In genomic region chr22:17772249-17772962, GRCh38 we compare ENCODE assay signal across 11 cellular contexts. TPM values are rescaled to one million over a fixed set of nuclear protein-coding genes. Genes with fewer than 3 reads are reported as not detected.
DNase-seq lines count a peak whose midpoint lies in the region; ATAC-seq, FAIRE-seq and TF ChIP-seq lines count a peak whose summit lies in the region.
"Had no signal": no experiment of that assay in that cellular context is flagged by ENCODE, and none has a peak within 500 bp of the region (broad histone marks: within the 10 kb centered on the region; RNA-seq: fewer than 3 reads in every experiment).

No MANE protein-coding gene starts in this region.

- TF ChIP-seq POLR2A in gastroesophageal sphincter (IDR thresholded peaks at IDR 0.05), result no peak

- TF ChIP-seq RAD21 in neural cell (conservative IDR thresholded peaks at IDR 0.05), result no peak

- H3K4me1 ChIP-seq in Karpas-422 (ENCODE audit: low read length) (peaks cover 31% of the 10 kb centered on the region), gastroesophageal sphincter (peaks cover 0 to 24% (median 13%) of the 10 kb centered on the region in 3 donors)

- no peaks in the 10 kb centered on the region for H3K9me2 ChIP-seq in Karpas-422 (replicated peaks; ENCODE audit: insufficient read depth, low read length)
- H3K9me2 ChIP-seq in neural cell (ENCODE audit: insufficient read depth, low read length), result no peaks in the 10 kb centered on the region

- ATAC-seq in gastroesophageal sphincter (no peak), HG03108 (IDR thresholded peaks at IDR 0.05; ENCODE audit: unreplicated experiment) (no peak)

- H3K9me3 ChIP-seq in Karpas-422 (ENCODE audit: low read length) (no peaks in the 10 kb centered on the region), neural cell (ENCODE audit: low read length) (no peaks in the 10 kb centered on the region), gastroesophageal sphincter (no peaks in the 10 kb centered on the region)
- H3K9me3 ChIP-seq: tibial nerve had no signal

- H4K20me1 ChIP-seq in Karpas-422 (ENCODE audit: insufficient read depth, low read depth, low read length) (peaks cover 20% of the 10 kb centered on the region), neural cell (ENCODE audit: insufficient read depth) (no peaks in the 10 kb centered on the region)

- no peak overlapping the region for H3K27ac ChIP-seq in Karpas-422 (ENCODE audit: low read length)
- peak overlapping the region; percentile 62 for H3K27ac ChIP-seq in neural cell (ENCODE audit: low read length)
- H3K27ac ChIP-seq in gastroesophageal sphincter, result no peak overlapping the region
- H3K27ac ChIP-seq: tibial nerve had no signal

- H3K27me3 ChIP-seq in Karpas-422 (ENCODE audit: low read length) (no peaks in the 10 kb centered on the region), bronchial epithelial cell (ENCODE audit: control insufficient read depth, insufficient read depth, low read length) (no peaks in the 10 kb centered on the region), neural cell (ENCODE audit: insufficient read depth, low read depth, low read length) (no peaks in the 10 kb centered on the region), gastroesophageal sphincter (peaks cover 3% of the 10 kb centered on the region)
- H3K27me3 ChIP-seq: tibial nerve had no signal

- H2AFZ ChIP-seq in Karpas-422 (ENCODE audit: low read length), result no peak overlapping the region
- H2AFZ ChIP-seq in neural cell (ENCODE audit: low read depth, low read length), result no peak overlapping the region

- FAIRE-seq in bronchial epithelial cell (lab: Jason Lieb, UNC), result no peak
- FAIRE-seq: islet of Langerhans had no signal

- no peak for TF ChIP-seq CTCF in bronchial epithelial cell (IDR thresholded peaks at IDR 0.05; ENCODE audit: insufficient read depth, low read length, severe bottlenecking)
- TF ChIP-seq CTCF in neural cell (IDR thresholded peaks at IDR 0.05; ENCODE audit: poor library complexity, severe bottlenecking), result no peak
- no peak for TF ChIP-seq CTCF in gastroesophageal sphincter (IDR thresholded peaks at IDR 0.05)

- peak overlapping the region; percentile 78 for H3K4me2 ChIP-seq in Karpas-422 (ENCODE audit: low read depth, low read length, poor library complexity, severe bottlenecking)
- no peak overlapping the region for H3K4me2 ChIP-seq in neural cell (ENCODE audit: low read length)

- peak; percentile 82 for DNase-seq in Daoy (ENCODE audit: low read depth)
- no peak for DNase-seq in Karpas-422
- DNase-seq in bronchial epithelial cell (ENCODE audit: low read depth), result peak; percentile 29
- no peak for DNase-seq in MV-4-11 (lab: John Stamatoyannopoulos, UW)
- no peak for DNase-seq in epidermal melanocyte (ENCODE audit: insufficient read length, low spot score)
- DNase-seq: activated CD4-positive, alpha-beta T cell treated with anti-CD3 and anti-CD28 coated beads, Interleukin-2, amount 50 U/mL, for 4 hours had no signal

- 80 to 100% methylated on average over 1 to 2 of the region's 21 CpGs for WGBS in gastroesophageal sphincter (ENCODE audit: low coverage in 1 of 2), 2 donors

- H3K79me2 ChIP-seq in Karpas-422 (ENCODE audit: low read length) (peaks cover 67% of the 10 kb centered on the region), neural cell (replicated peaks; ENCODE audit: insufficient read depth, low read length) (peaks cover 5% of the 10 kb centered on the region)

- H3K36me3 ChIP-seq in Karpas-422 (ENCODE audit: insufficient read depth, low read length), result no peaks in the 10 kb centered on the region; the same call in 1 of the 2 replicates
- peaks cover 1% of the 10 kb centered on the region for H3K36me3 ChIP-seq in bronchial epithelial cell (ENCODE audit: control insufficient read depth, insufficient read depth, low read length)
- H3K36me3 ChIP-seq in neural cell (ENCODE audit: insufficient read depth, low read length), result no peaks in the 10 kb centered on the region
- no peaks in the 10 kb centered on the region for H3K36me3 ChIP-seq in gastroesophageal sphincter
- H3K36me3 ChIP-seq: tibial nerve had no signal

- H3K4me3 ChIP-seq in Karpas-422 (ENCODE audit: low read length), result peak overlapping the region; percentile 79
- no peak overlapping the region for H3K4me3 ChIP-seq in bronchial epithelial cell (ENCODE audit: low read depth, low read length)
- peak overlapping the region; percentile 70 for H3K4me3 ChIP-seq in neural cell (ENCODE audit: low read length)
- H3K4me3 ChIP-seq in gastroesophageal sphincter, result peak overlapping the region in 1 of 2 donors; percentile 91

- H3K9ac ChIP-seq in Karpas-422 (ENCODE audit: low read length) (peak overlapping the region; percentile 92), neural cell (ENCODE audit: low read length) (peak overlapping the region; percentile 77)

- H3F3A ChIP-seq in neural cell (ENCODE audit: insufficient read depth, low read length, poor library complexity, severe bottlenecking), result no peaks in the 10 kb centered on the region

- TF ChIP-seq EP300 in neural cell (conservative IDR thresholded peaks at IDR 0.05; ENCODE audit: poor library complexity, severe bottlenecking) (no peak), gastroesophageal sphincter (IDR thresholded peaks at IDR 0.05) (no peak)

TF ChIP-seq in neural cell, 6 proteins besides CTCF, POLR2A, EP300 and RAD21:
- TF ChIP-seq MXI1 (conservative IDR thresholded peaks at IDR 0.05; ENCODE audit: poor library complexity, severe bottlenecking), result no peak
- TF ChIP-seq, protein P1, sequence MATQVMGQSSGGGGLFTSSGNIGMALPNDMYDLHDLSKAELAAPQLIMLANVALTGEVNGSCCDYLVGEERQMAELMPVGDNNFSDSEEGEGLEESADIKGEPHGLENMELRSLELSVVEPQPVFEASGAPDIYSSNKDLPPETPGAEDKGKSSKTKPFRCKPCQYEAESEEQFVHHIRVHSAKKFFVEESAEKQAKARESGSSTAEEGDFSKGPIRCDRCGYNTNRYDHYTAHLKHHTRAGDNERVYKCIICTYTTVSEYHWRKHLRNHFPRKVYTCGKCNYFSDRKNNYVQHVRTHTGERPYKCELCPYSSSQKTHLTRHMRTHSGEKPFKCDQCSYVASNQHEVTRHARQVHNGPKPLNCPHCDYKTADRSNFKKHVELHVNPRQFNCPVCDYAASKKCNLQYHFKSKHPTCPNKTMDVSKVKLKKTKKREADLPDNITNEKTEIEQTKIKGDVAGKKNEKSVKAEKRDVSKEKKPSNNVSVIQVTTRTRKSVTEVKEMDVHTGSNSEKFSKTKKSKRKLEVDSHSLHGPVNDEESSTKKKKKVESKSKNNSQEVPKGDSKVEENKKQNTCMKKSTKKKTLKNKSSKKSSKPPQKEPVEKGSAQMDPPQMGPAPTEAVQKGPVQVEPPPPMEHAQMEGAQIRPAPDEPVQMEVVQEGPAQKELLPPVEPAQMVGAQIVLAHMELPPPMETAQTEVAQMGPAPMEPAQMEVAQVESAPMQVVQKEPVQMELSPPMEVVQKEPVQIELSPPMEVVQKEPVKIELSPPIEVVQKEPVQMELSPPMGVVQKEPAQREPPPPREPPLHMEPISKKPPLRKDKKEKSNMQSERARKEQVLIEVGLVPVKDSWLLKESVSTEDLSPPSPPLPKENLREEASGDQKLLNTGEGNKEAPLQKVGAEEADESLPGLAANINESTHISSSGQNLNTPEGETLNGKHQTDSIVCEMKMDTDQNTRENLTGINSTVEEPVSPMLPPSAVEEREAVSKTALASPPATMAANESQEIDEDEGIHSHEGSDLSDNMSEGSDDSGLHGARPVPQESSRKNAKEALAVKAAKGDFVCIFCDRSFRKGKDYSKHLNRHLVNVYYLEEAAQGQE (IDR thresholded peaks at IDR 0.05; ENCODE audit: borderline replicate concordance), result no peak
- no peak for TF ChIP-seq POLR2AphosphoS5 (IDR thresholded peaks at IDR 0.05)
- TF ChIP-seq TAF1 (IDR thresholded peaks at IDR 0.05; ENCODE audit: low read depth), result no peak
- no peak for TF ChIP-seq SMC3 (conservative IDR thresholded peaks at IDR 0.05; ENCODE audit: poor library complexity)
- TF ChIP-seq EZH2 (IDR thresholded peaks at IDR 0.05; ENCODE audit: borderline replicate concordance, insufficient read depth, low read length, poor library complexity, severe bottlenecking), result no peak
TF ChIP-seq in neural cell: peak in this region for 0.

RNA-seq across cellular contexts. Expression of gene BID, which starts 1.9 kb away (rescaled TPM):
- total RNA-seq in Daoy (2014; rRNA removed; shearing (Covaris generic)), result 133 and 164 TPM in 2 replicates
- total RNA-seq in Karpas-422 (2014; rRNA removed; shearing (Covaris generic); ENCODE audit: low replicate concordance), result 51.7 and 142 TPM in 2 replicates
- total RNA-seq in bronchial epithelial cell (20.0 and 22.1 TPM in 2 replicates), gastroesophageal sphincter (10 to 100 TPM in 3 of 4 donors, 1 to 10 TPM in 1; 5.9 to 34.5 (median 21.4) TPM)
- polyA plus RNA-seq in neural cell, result 88.6 and 92.4 TPM in 2 replicates
- 20.7 and 24.3 TPM in 2 replicates for polyA minus RNA-seq in neural cell

Comparison
In these comparisons a context has a peak if more than half of its experiments do, and no peak if none do; other contexts are left out.
1. DNase-seq: peak in Daoy (single experiment) and bronchial epithelial cell (single experiment); none in Karpas-422 (single experiment), MV-4-11 (single experiment) and epidermal melanocyte (single experiment).